Comparison of ENCODE assay signal across 1 cellular context in genomic region chr2:1729264-1729663, GRCh38.
TF ChIP-seq lines count a peak whose summit lies in the region.

No MANE protein-coding gene starts in this region.

TF ChIP-seq in SK-N-SH treated with all-trans-retinoic acid at 6 μM for 48 hours, 23 proteins besides CTCF, POLR2A, EP300 and RAD21 (continued from another document):
- no peak for TF ChIP-seq CSRNP3 (CRISPR knock-in tag; IDR thresholded peaks at IDR 0.05)
- TF ChIP-seq ZNF70 (CRISPR knock-in tag; IDR thresholded peaks at IDR 0.05), result no peak
- TF ChIP-seq ZFP30 (CRISPR knock-in tag; IDR thresholded peaks at IDR 0.05), result no peak
